In the genomic region with DNA sequence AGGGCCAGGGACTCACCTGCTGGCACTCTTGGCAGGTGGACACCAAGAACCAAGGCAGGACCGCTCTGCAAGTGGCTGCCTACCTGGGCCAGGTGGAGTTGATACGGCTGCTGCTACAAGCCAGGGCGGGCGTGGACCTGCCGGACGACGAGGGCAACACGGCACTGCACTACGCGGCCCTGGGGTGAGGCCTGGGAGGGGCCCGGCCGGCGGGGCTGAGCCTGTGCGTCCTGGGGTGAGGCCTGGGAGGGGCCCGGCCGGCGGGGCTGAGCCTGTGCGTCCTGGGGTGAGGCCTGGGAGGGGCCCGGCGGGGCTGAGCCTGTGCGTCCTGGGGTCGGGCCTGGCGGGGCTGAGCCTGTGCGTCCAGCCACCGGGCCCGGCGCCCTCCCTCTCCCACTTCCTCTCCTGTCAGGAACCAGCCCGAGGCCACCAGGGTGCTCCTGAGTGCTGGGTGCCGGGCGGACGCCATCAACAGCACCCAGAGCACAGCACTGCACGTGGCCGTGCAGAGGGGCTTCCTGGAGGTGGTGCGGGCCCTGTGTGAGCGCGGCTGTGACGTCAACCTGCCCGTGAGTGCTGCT, we compare ENCODE assay signal across 17 cellular contexts. TPM values are rescaled to one million over a fixed set of nuclear protein-coding genes. Genes with fewer than 3 reads are reported as not detected.
DNase-seq lines count a peak whose midpoint lies in the region; ATAC-seq and TF ChIP-seq lines count a peak whose summit lies in the region.
"Had no signal": no experiment of that assay in that cellular context is flagged by ENCODE, and none has a peak within 500 bp of the region (broad histone marks: within the 10 kb centered on the region; RNA-seq: fewer than 3 reads in every experiment).

No MANE protein-coding gene starts in this region.

- TF ChIP-seq POLR2A in erythroblast (IDR thresholded peaks at IDR 0.05; ENCODE audit: low read length): no peak

- H3K27me3 ChIP-seq in duodenal mucosa (ENCODE audit: control insufficient read depth in 1 of 2, insufficient read depth in 2 of 2, low read length in 2 of 2): peaks cover 0 to 7% of the 10 kb centered on the region in 2 donors
- peaks cover 5% of the 10 kb centered on the region for H3K27me3 ChIP-seq in lung (ENCODE audit: control insufficient read depth, insufficient read depth)

- H3K36me3 ChIP-seq in duodenal mucosa (ENCODE audit: control insufficient read depth in 1 of 2, insufficient read depth in 2 of 2, low read length in 2 of 2) (peaks cover 0 to 9% of the 10 kb centered on the region in 2 donors), lung (ENCODE audit: control insufficient read depth in 2 of 2, insufficient read depth in 2 of 2, low read length in 2 of 2) (peaks cover 0 to 21% of the 10 kb centered on the region in 2 donors), urinary bladder (ENCODE audit: insufficient read depth) (no peaks in the 10 kb centered on the region)

- H3K9me3 ChIP-seq in duodenal mucosa (ENCODE audit: control insufficient read depth in 1 of 2, low read length in 2 of 2) (no peaks in the 10 kb centered on the region), lung (ENCODE audit: control insufficient read depth in 2 of 2, insufficient read depth in 1 of 2, low read length in 1 of 2) (peaks cover 0 to 4% of the 10 kb centered on the region in 2 donors)

- H3K4me1 ChIP-seq in duodenal mucosa (ENCODE audit: control insufficient read depth in 1 of 2, insufficient read depth in 2 of 2, low read length in 2 of 2): peaks cover 6 to 12% of the 10 kb centered on the region in 2 donors
- H3K4me1 ChIP-seq in lung (ENCODE audit: control insufficient read depth in 2 of 2, insufficient read depth in 2 of 2, low read length in 2 of 2): peaks cover 0 to 2% of the 10 kb centered on the region in 2 donors
- H3K4me1 ChIP-seq in urinary bladder (ENCODE audit: insufficient read depth): no peaks in the 10 kb centered on the region

- peak; percentile 3 for DNase-seq in stimulated activated CD4-positive, alpha-beta T cell treated with anti-CD3 and anti-CD28 coated beads, Interleukin-4, amount 100 ng/mL, for 24 hours
- DNase-seq in stimulated activated CD4-positive, alpha-beta T cell treated with anti-CD3 and anti-CD28 coated beads, Interleukin-12 subunit alpha, Interleukin-12 subunit beta, amount 100 ng/mL, for 4 hours: no peak
- peak; percentile 27 for DNase-seq in lung (ENCODE audit: low spot score)
- no peak for DNase-seq in RPMI8226
- no peak for DNase-seq in erythroblast (lab: John Stamatoyannopoulos, UW)
- DNase-seq in COLO829 (ENCODE audit: low spot score): no peak
- DNase-seq: activated CD4-positive, alpha-beta T cell treated with anti-CD3 and anti-CD28 coated beads, Interleukin-2, amount 50 U/mL, for 4 hours; amniotic stem cell; Calu3; GDM1; HCEC 1CT; naive B cell; NCI-H446 treated with DMSO at 0.1 percent for 48 hours; stimulated activated CD4-positive, alpha-beta T cell treated with anti-CD3 and anti-CD28 coated beads, Interleukin-1b, Interleukin-23, amount 100 ng/mL, for 48 hours had no signal

- TF ChIP-seq CTCF in lung (IDR thresholded peaks at IDR 0.05; ENCODE audit: control extremely low read depth, extremely low read depth): no peak

- peak overlapping the region; percentile 43 to 51 for H3K9ac ChIP-seq in duodenal mucosa (ENCODE audit: low read depth in 1 of 2, low read length in 2 of 2)

- H3K27ac ChIP-seq in duodenal mucosa (ENCODE audit: low read depth, low read length) (peak overlapping the region; percentile 50), lung (ENCODE audit: low read depth in 1 of 2, low read length in 1 of 2) (no peak overlapping the region), urinary bladder (ENCODE audit: low read depth) (peak overlapping the region; percentile 32)
- H3K27ac ChIP-seq: epithelial cell of prostate had no signal

- no peak for ATAC-seq in lung (ENCODE audit: insufficient read depth, low FRiP score)

- H3K4me3 ChIP-seq in duodenal mucosa (ENCODE audit: low read depth in 1 of 2, low read length in 2 of 2): no peak overlapping the region
- H3K4me3 ChIP-seq in lung: no peak overlapping the region
- H3K4me3 ChIP-seq in urinary bladder (ENCODE audit: low read depth, low read length): no peak overlapping the region

- 83 to 95% methylated on average over 22 to 38 of the region's 38 CpGs for WGBS in lung, 2 donors
- 73% methylated on average over 38 of the region's 38 CpGs for WGBS in urinary bladder

RNA-seq across cellular contexts. Expression of gene MMP23B, which starts 4.6 kb away (rescaled TPM):
- total RNA-seq in lung (10 to 100 TPM; 29.2 to 40.3 TPM), urinary bladder (45.6 TPM)
- polyA plus RNA-seq in lung (10 to 100 TPM; 14.1 to 15.0 TPM), urinary bladder (35.7 TPM)

RNA-seq across cellular contexts. Expression of gene MIB2, which starts 12.1 kb away (rescaled TPM):
- 10 to 100 TPM; 41.6 to 60.0 TPM for total RNA-seq in lung
- 10 to 100 TPM; 35.5 to 80.5 TPM for polyA plus RNA-seq in lung
- total RNA-seq in urinary bladder: 20.9 TPM
- polyA plus RNA-seq in urinary bladder: 74.5 TPM

RNA-seq across cellular contexts. Expression of gene FNDC10, which starts 27.4 kb away (rescaled TPM):
- total RNA-seq in lung: 10 to 100 TPM in 1 of 2 donors, under 1 TPM in 1; 0.40 to 12.8 TPM
- 10 to 100 TPM in 1 of 2 donors, 1 to 10 TPM in 1; 2.5 to 10.7 TPM for polyA plus RNA-seq in lung
- 0.58 TPM for total RNA-seq in urinary bladder
- polyA plus RNA-seq in urinary bladder: 2.2 TPM

RNA-seq across cellular contexts. Expression of gene CDK11B, which starts 31.5 kb away (rescaled TPM):
- 10 to 100 TPM; 15.7 to 21.4 TPM for total RNA-seq in lung
- 10 to 100 TPM; 27.1 to 39.6 TPM for polyA plus RNA-seq in lung
- 6.5 TPM for total RNA-seq in urinary bladder
- polyA plus RNA-seq in urinary bladder: 44.5 TPM

RNA-seq across cellular contexts. Expression of gene SSU72, which starts 52.7 kb away (rescaled TPM):
- 100 to 1,000 TPM in 1 of 2 donors, 10 to 100 TPM in 1; 63.7 to 128 TPM for total RNA-seq in lung
- polyA plus RNA-seq in lung: 100 to 1,000 TPM in 1 of 2 donors, 10 to 100 TPM in 1; 85.8 to 114 TPM
- total RNA-seq in urinary bladder: 38.5 TPM
- polyA plus RNA-seq in urinary bladder: 83.5 TPM

Comparison
In these comparisons a context has a peak if more than half of its experiments do, and no peak if none do; other contexts are left out.
1. DNase-seq: peak in stimulated activated CD4-positive, alpha-beta T cell treated with anti-CD3 and anti-CD28 coated beads, Interleukin-4, amount 100 ng/mL, for 24 hours (single experiment) and lung (single experiment); none in stimulated activated CD4-positive, alpha-beta T cell treated with anti-CD3 and anti-CD28 coated beads, Interleukin-12 subunit alpha, Interleukin-12 subunit beta, amount 100 ng/mL, for 4 hours (single experiment), RPMI8226 (single experiment), erythroblast (0 of 2) and COLO829 (single experiment).
2. H3K27ac ChIP-seq: peak in duodenal mucosa (single experiment) and urinary bladder (single experiment); none in lung (0 of 2).